ENCODE assay signal across 8 cellular contexts in the genomic region with DNA sequence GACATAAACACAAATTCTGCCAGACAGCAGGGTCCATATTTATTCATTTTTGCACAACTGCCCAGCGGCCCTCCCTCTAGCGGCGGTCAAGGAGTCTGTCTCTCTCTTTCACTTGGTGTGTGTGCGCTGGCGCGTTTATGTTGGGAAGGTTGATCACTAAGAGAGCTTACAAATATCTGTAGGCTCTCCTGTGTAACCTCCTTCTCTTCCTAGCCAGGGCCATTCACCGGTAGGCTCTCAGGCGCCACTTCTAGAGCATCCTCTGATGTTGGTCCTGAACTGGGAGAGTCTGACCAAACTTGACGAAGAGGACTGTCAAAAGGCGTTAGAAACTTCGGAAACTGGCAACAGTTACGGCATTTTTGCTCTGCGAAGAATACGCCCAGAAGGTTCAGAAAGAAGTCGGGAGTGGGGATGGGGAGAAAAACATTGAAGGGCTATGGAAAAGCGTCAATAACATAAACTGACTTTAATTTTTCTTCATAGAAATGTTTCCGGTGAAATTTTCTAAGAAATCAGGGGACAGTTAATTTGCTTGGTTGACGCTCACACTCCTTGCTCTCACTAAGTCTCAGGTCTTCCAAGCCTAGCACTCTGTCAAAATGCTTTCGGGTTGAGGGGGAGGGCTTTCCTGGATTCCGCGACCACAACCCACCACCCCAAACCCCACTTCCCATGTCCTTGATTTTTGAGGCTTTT.
DNase-seq lines count a peak whose midpoint lies in the region; ATAC-seq, FAIRE-seq and TF ChIP-seq lines count a peak whose summit lies in the region.

No MANE protein-coding gene starts in this region.

- no peaks in the 10 kb centered on the region for H3K79me2 ChIP-seq in GM12878 (ENCODE audit: control insufficient read depth, insufficient read depth, low read length)

- no peaks in the 10 kb centered on the region for H4K20me1 ChIP-seq in GM12878 (ENCODE audit: control insufficient read depth, insufficient read depth)

- no peaks in the 10 kb centered on the region; the same call in 2 of the 3 replicates for H3K9me3 ChIP-seq in GM12878 (replicated peaks; ENCODE audit: control insufficient read depth, insufficient read depth, low read length)
- H3K9me3 ChIP-seq in aorta (ENCODE audit: control insufficient read depth, low read length) = no peaks in the 10 kb centered on the region

- in situ Hi-C loops in GM12878 (cut with MboI) = no loop called here

- BruUV-seq in GM12878 (replicated peaks; lab: Mats Ljungman, UMichigan) = no TSS peak

- no peak for TF ChIP-seq POLR2A in GM12878 (IDR thresholded peaks at IDR 0.05; ENCODE audit: low read depth, low read length)

- RAD21 ChIA-PET in GM12878 (lab: Charles Lee; ENCODE audit: unreplicated experiment) = no interaction called here

- H3K27ac ChIP-seq in GM12878 (ENCODE audit: control insufficient read depth, insufficient read depth) (no peak overlapping the region), aorta (ENCODE audit: low read depth in 1 of 2, low read length in 2 of 2) (no peak overlapping the region)

- TF ChIP-seq CTCF in GM12878 (IDR thresholded peaks at IDR 0.05 in 2 of 3, conservative IDR thresholded peaks at IDR 0.05 in 1 of 3; ENCODE audit: control insufficient read depth in 2 of 3, extremely low read depth in 1 of 3, insufficient read depth in 1 of 3, low read depth in 3 of 3, low read length in 3 of 3) = peak in 2 of 3 experiments; percentile 26 to 38; a peak in 3 of 6 replicates

- H3K4me3 ChIP-seq in GM12878 = no peak overlapping the region
- no peak overlapping the region for H3K4me3 ChIP-seq in aorta (ENCODE audit: low read length in 2 of 2)

- H3K36me3 ChIP-seq in GM12878 (ENCODE audit: control insufficient read depth in 2 of 2, insufficient read depth in 2 of 2, low read length in 1 of 2) = no peaks in the 10 kb centered on the region
- no peaks in the 10 kb centered on the region for H3K36me3 ChIP-seq in aorta (ENCODE audit: control insufficient read depth in 1 of 2, insufficient read depth in 2 of 2, low read length in 1 of 2)

- ATAC-seq in HG02642 (IDR thresholded peaks at IDR 0.05; ENCODE audit: poor library complexity, unreplicated experiment) (peak; percentile 44), GM12878 (peak; percentile 46; the same call in 2 of the 3 replicates), left colon (peak; percentile 55), aorta (ENCODE audit: low FRiP score) (peak; percentile 49)

- no peak for FAIRE-seq in GM12878 (lab: Jason Lieb, UNC)

- H3K4me2 ChIP-seq in GM12878 (ENCODE audit: control insufficient read depth, insufficient read depth) = no peak overlapping the region

- H3K4me1 ChIP-seq in GM12878 (ENCODE audit: control insufficient read depth, insufficient read depth, low read length) = no peaks in the 10 kb centered on the region
- H3K4me1 ChIP-seq in aorta (ENCODE audit: control insufficient read depth in 1 of 2, insufficient read depth in 2 of 2, low read length in 2 of 2) = no peaks in the 10 kb centered on the region

- H3K9ac ChIP-seq in GM12878 (ENCODE audit: control insufficient read depth, insufficient read depth, low read length) = no peak overlapping the region

- SMC1A ChIA-PET in GM12878 (lab: Charles Lee; ENCODE audit: uncharacterized antibody, unreplicated experiment) = no interaction called here

- POLR2A ChIA-PET in GM12878 (lab: Charles Lee) = no interaction called here

- no peak overlapping the region for H2AFZ ChIP-seq in GM12878 (ENCODE audit: control insufficient read depth, low read depth, low read length)

- H3K27me3 ChIP-seq in GM12878 (replicated peaks in 1 of 2; ENCODE audit: control insufficient read depth in 2 of 2, insufficient read depth in 2 of 2, low read length in 1 of 2) (peaks cover 0 to 5% of the 10 kb centered on the region in 2 experiments; a peak in 3 of 4 replicates), aorta (ENCODE audit: control insufficient read depth in 1 of 2, insufficient read depth in 2 of 2, low read length in 1 of 2) (no peaks in the 10 kb centered on the region)

- intact Hi-C loops in GM12878 (cut with micrococcal nuclease; ENCODE audit: unreplicated experiment) (loop anchor here (10.0 kb wide), 1 partner anchor 545 kb away; no protein-coding TSS in a partner anchor), left colon (cut with DNase I, micrococcal nuclease) (no loop called here), aorta (cut with DNase I) (no loop called here)

- WGBS in GM12878 (ENCODE audit: insufficient coverage, insufficient replicate concordance, low lambda C conversion rate, missing lambda C conversion rate) = 50% methylated on average over 21 of the region's 21 CpGs
- WGBS in aorta, 2 donors = 4% methylated on average over 21 of the region's 21 CpGs

- TF ChIP-seq EP300 in GM12878 (IDR thresholded peaks at IDR 0.05; ENCODE audit: borderline replicate concordance in 1 of 2, control insufficient read depth in 1 of 2, low read depth in 2 of 2, low read length in 2 of 2) = no peak

- DNase-seq in AG08395 (ENCODE audit: low spot score) = peak; percentile 5
- no peak for DNase-seq in GM12878 (ENCODE audit: low read depth, low spot score)
- peak in 1 of 2 donors; percentile 12 for DNase-seq in left colon
- no peak for DNase-seq in aorta
- DNase-seq in DMS153 treated with DMSO at 0.1 percent for 48 hours (lab: John Stamatoyannopoulos, UW; ENCODE audit: unreplicated experiment) = no peak
- DNase-seq in NOMO-1 treated with DMSO at 0.1 percent for 48 hours (lab: John Stamatoyannopoulos, UW; ENCODE audit: unreplicated experiment) = no peak
- DNase-seq in NCI-H2171 treated with DMSO at 0.1 percent for 48 hours (lab: John Stamatoyannopoulos, UW) = no peak

- TF ChIP-seq RAD21 in GM12878 (IDR thresholded peaks at IDR 0.05; ENCODE audit: insufficient read depth, low read depth, low read length) = no peak

- CTCF ChIA-PET in GM12878 (lab: Yijun Ruan, JAX) = no interaction called here

TF ChIP-seq in GM12878, 131 proteins besides CTCF, POLR2A, EP300 and RAD21 (continues in another document):
- no peak for TF ChIP-seq ZNF622 (IDR thresholded peaks at IDR 0.05)
- TF ChIP-seq, protein P1, sequence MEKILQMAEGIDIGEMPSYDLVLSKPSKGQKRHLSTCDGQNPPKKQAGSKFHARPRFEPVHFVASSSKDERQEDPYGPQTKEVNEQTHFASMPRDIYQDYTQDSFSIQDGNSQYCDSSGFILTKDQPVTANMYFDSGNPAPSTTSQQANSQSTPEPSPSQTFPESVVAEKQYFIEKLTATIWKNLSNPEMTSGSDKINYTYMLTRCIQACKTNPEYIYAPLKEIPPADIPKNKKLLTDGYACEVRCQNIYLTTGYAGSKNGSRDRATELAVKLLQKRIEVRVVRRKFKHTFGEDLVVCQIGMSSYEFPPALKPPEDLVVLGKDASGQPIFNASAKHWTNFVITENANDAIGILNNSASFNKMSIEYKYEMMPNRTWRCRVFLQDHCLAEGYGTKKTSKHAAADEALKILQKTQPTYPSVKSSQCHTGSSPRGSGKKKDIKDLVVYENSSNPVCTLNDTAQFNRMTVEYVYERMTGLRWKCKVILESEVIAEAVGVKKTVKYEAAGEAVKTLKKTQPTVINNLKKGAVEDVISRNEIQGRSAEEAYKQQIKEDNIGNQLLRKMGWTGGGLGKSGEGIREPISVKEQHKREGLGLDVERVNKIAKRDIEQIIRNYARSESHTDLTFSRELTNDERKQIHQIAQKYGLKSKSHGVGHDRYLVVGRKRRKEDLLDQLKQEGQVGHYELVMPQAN (conservative IDR thresholded peaks at IDR 0.05) = no peak
- TF ChIP-seq SMARCA5 (IDR thresholded peaks at IDR 0.05) = no peak
- TF ChIP-seq KLF5 (IDR thresholded peaks at IDR 0.05; ENCODE audit: partially characterized antibody) = no peak
- TF ChIP-seq, protein P2, sequence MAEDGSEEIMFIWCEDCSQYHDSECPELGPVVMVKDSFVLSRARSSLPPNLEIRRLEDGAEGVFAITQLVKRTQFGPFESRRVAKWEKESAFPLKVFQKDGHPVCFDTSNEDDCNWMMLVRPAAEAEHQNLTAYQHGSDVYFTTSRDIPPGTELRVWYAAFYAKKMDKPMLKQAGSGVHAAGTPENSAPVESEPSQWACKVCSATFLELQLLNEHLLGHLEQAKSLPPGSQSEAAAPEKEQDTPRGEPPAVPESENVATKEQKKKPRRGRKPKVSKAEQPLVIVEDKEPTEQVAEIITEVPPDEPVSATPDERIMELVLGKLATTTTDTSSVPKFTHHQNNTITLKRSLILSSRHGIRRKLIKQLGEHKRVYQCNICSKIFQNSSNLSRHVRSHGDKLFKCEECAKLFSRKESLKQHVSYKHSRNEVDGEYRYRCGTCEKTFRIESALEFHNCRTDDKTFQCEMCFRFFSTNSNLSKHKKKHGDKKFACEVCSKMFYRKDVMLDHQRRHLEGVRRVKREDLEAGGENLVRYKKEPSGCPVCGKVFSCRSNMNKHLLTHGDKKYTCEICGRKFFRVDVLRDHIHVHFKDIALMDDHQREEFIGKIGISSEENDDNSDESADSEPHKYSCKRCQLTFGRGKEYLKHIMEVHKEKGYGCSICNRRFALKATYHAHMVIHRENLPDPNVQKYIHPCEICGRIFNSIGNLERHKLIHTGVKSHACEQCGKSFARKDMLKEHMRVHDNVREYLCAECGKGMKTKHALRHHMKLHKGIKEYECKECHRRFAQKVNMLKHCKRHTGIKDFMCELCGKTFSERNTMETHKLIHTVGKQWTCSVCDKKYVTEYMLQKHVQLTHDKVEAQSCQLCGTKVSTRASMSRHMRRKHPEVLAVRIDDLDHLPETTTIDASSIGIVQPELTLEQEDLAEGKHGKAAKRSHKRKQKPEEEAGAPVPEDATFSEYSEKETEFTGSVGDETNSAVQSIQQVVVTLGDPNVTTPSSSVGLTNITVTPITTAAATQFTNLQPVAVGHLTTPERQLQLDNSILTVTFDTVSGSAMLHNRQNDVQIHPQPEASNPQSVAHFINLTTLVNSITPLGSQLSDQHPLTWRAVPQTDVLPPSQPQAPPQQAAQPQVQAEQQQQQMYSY (CRISPR knock-in tag; IDR thresholded peaks at IDR 0.05) = no peak
- TF ChIP-seq MYC (IDR thresholded peaks at IDR 0.05; ENCODE audit: insufficient read depth, insufficient read length, insufficient replicate concordance, low read length, severe bottlenecking) = no peak
